In genomic region chr6:125790403-125791150, GRCh38 we compare ENCODE assay signal across 8 cellular contexts. TPM values are rescaled to one million over a fixed set of nuclear protein-coding genes. Genes with fewer than 3 reads are reported as not detected.
A peak's percentile ranks its signal among the peaks of the same experiment; 100 is the strongest.
DNase-seq lines count a peak whose midpoint lies in the region; ATAC-seq and TF ChIP-seq lines count a peak whose summit lies in the region.

Gene NCOA7, plus strand, starts transcription at chr6:125790960. Its CDS starts 24,395 bp downstream, at chr6:125815355.

- no peaks in the 10 kb centered on the region; the same call in 1 of the 2 replicates for H4K20me1 ChIP-seq in OCI-LY7 (ENCODE audit: insufficient read depth, low read length)

- H3K4me1 ChIP-seq in OCI-LY7 (ENCODE audit: insufficient read depth, low read length, poor library complexity, severe bottlenecking), result peaks cover 61% of the 10 kb centered on the region
- no peaks in the 10 kb centered on the region for H3K4me1 ChIP-seq in esophagus (ENCODE audit: control insufficient read depth in 2 of 2, insufficient read depth in 2 of 2, low read length in 1 of 2)
- H3K4me1 ChIP-seq in muscle layer of duodenum (ENCODE audit: control insufficient read depth in 1 of 2, insufficient read depth in 2 of 2, low read length in 2 of 2), result peaks cover 21 to 28% of the 10 kb centered on the region in 2 donors

- H3K9me3 Mint-ChIP-seq in activated T-cell treated with anti-CD3 and anti-CD28 coated beads, Interleukin-2, amount 50 U/mL, for 24 hours, result no peaks in the 10 kb centered on the region

- TF ChIP-seq CTCF in OCI-LY7 (conservative IDR thresholded peaks at IDR 0.05; ENCODE audit: low read length), result peak; percentile 32; the same call in 1 of the 2 replicates

- H3K27ac ChIP-seq in OCI-LY7 (ENCODE audit: low read depth, low read length, poor library complexity, severe bottlenecking), result peak within 1 kb of the TSS; percentile 84
- H3K27ac ChIP-seq in esophagus (ENCODE audit: low read depth in 2 of 2, low read length in 1 of 2), result peak within 1 kb of the TSS; percentile 92 to 97
- peak within 1 kb of the TSS; percentile 96 for H3K27ac ChIP-seq in muscle layer of duodenum (ENCODE audit: low read length)

- H3K36me3 ChIP-seq in OCI-LY7 (ENCODE audit: insufficient read depth, low read length), result peaks cover 24% of the 10 kb centered on the region
- no peaks in the 10 kb centered on the region for H3K36me3 ChIP-seq in esophagus (ENCODE audit: control insufficient read depth in 2 of 2, insufficient read depth in 2 of 2, low read length in 1 of 2)
- no peaks in the 10 kb centered on the region for H3K36me3 ChIP-seq in muscle layer of duodenum (ENCODE audit: control insufficient read depth in 1 of 2, insufficient read depth in 2 of 2, low read length in 2 of 2)

- BruUV-seq in OCI-LY7 (replicated peaks; lab: Mats Ljungman, UMichigan), result no TSS peak

- H3K4me3 ChIP-seq in OCI-LY7 (ENCODE audit: low read depth, low read length, poor library complexity, severe bottlenecking) (peak within 1 kb of the TSS; percentile 96), esophagus (ENCODE audit: low read depth in 1 of 2, low read length in 2 of 2) (peak within 1 kb of the TSS; percentile 67 to 98), muscle layer of duodenum (ENCODE audit: low read depth in 1 of 2, low read length in 2 of 2) (peak within 1 kb of the TSS; percentile 77 to 95)

- peak within 1 kb of the TSS; percentile 85 for H2AFZ ChIP-seq in OCI-LY7 (ENCODE audit: low read length)

- CTCF ChIA-PET in OCI-LY7 (lab: Charles Lee; ENCODE audit: unreplicated experiment), result interaction anchor here (0.9 to 4.0 kb wide), 5 partner anchors 9 to 184 kb away, joined by 3 to 29 read pairs (median 8); partner anchors contain the start of gene HINT3

- DNase-seq in COLO668 (lab: John Stamatoyannopoulos, UW; ENCODE audit: unreplicated experiment) (peak; percentile 79), OCI-LY7 (ENCODE audit: low spot score) (peak; percentile 80)
- DNase-seq in activated T-cell treated with anti-CD3 and anti-CD28 coated beads, Interleukin-2, amount 50 U/mL, for 24 hours, result peak; percentile 86
- DNase-seq in stimulated activated CD8-positive, alpha-beta memory T cell treated with anti-CD3 and anti-CD28 coated beads, Interleukin-7, amount 100 ng/mL, for 4 hours (ENCODE audit: low read depth in 2 of 2), result peak; percentile 49 to 75

- peak within 1 kb of the TSS; percentile 85 for H3K4me3 Mint-ChIP-seq in activated T-cell treated with anti-CD3 and anti-CD28 coated beads, Interleukin-2, amount 50 U/mL, for 24 hours

- H3K9me2 ChIP-seq in OCI-LY7 (ENCODE audit: insufficient read depth, low read length), result no peaks in the 10 kb centered on the region

- H3K36me3 Mint-ChIP-seq in activated T-cell treated with anti-CD3 and anti-CD28 coated beads, Interleukin-2, amount 50 U/mL, for 24 hours (ENCODE audit: low read depth), result peaks cover 38% of the 10 kb centered on the region

- 0 to 1% methylated on average over 55 to 97 of the region's 97 CpGs for WGBS in esophagus, 2 donors

- peaks cover 64% of the 10 kb centered on the region for H3K4me1 Mint-ChIP-seq in activated T-cell treated with anti-CD3 and anti-CD28 coated beads, Interleukin-2, amount 50 U/mL, for 24 hours (ENCODE audit: low read depth)

- peak within 1 kb of the TSS; percentile 96 for H3K4me2 ChIP-seq in OCI-LY7 (ENCODE audit: low read length)

- POLR2A ChIA-PET in OCI-LY7 (lab: Charles Lee), result interaction anchor here (0.7 to 8.5 kb wide), 25 partner anchors 9 to 490 kb away, joined by 3 to 106 read pairs (median 5); partner anchors contain the start of genes HDDC2, HINT3 and TRMT11

- H3K27ac Mint-ChIP-seq in activated T-cell treated with anti-CD3 and anti-CD28 coated beads, Interleukin-2, amount 50 U/mL, for 24 hours, result peak within 1 kb of the TSS; percentile 97

- H3K9me3 ChIP-seq in OCI-LY7 (ENCODE audit: low read length), result no peaks in the 10 kb centered on the region
- no peaks in the 10 kb centered on the region for H3K9me3 ChIP-seq in esophagus (ENCODE audit: control insufficient read depth in 2 of 2, insufficient read depth in 1 of 2, low read depth in 1 of 2, low read length in 1 of 2)
- H3K9me3 ChIP-seq in muscle layer of duodenum (ENCODE audit: control insufficient read depth in 1 of 2, low read length in 2 of 2), result no peaks in the 10 kb centered on the region

- intact Hi-C loops in OCI-LY7 (cut with micrococcal nuclease; ENCODE audit: unreplicated experiment), result loop anchor here (1.0 to 10.0 kb wide), 5 partner anchors 10 to 1554 kb away; partner anchors contain the start of genes ECHDC1 and HINT3

- H3K79me2 ChIP-seq in OCI-LY7 (ENCODE audit: insufficient read depth, low read depth, low read length), result peaks cover 46% of the 10 kb centered on the region

- ATAC-seq in GM19438 (IDR thresholded peaks at IDR 0.05; ENCODE audit: low read depth, unreplicated experiment) (peak; percentile 62), HG03565 (IDR thresholded peaks at IDR 0.05; ENCODE audit: unreplicated experiment) (peak; percentile 52)

- H3K27me3 ChIP-seq in esophagus (ENCODE audit: control insufficient read depth in 1 of 2, insufficient read depth in 2 of 2, low read length in 2 of 2), result no peaks in the 10 kb centered on the region
- no peaks in the 10 kb centered on the region for H3K27me3 ChIP-seq in muscle layer of duodenum (ENCODE audit: low read depth, low read length)

- no peaks in the 10 kb centered on the region for H3K27me3 Mint-ChIP-seq in activated T-cell treated with anti-CD3 and anti-CD28 coated beads, Interleukin-2, amount 50 U/mL, for 24 hours

RNA-seq across cellular contexts. Expression of gene NCOA7, which starts in this region (rescaled TPM):
- 14.8 and 18.1 TPM in 2 replicates for total RNA-seq in OCI-LY7 (2014; rRNA removed; shearing (Covaris generic))
- total RNA-seq in OCI-LY7 (2022), result 49.0 and 52.2 TPM in 2 replicates
- 10 to 100 TPM in 1 of 2 donors, 1 to 10 TPM in 1; 9.3 to 24.1 TPM for polyA plus RNA-seq in esophagus

Comparison
In these comparisons a context has a peak if more than half of its experiments do, and no peak if none do; other contexts are left out.
1. Peak in every context shown above with its lines: DNase-seq, ATAC-seq, H3K4me3 ChIP-seq and H3K27ac ChIP-seq.